In the genomic region with DNA sequence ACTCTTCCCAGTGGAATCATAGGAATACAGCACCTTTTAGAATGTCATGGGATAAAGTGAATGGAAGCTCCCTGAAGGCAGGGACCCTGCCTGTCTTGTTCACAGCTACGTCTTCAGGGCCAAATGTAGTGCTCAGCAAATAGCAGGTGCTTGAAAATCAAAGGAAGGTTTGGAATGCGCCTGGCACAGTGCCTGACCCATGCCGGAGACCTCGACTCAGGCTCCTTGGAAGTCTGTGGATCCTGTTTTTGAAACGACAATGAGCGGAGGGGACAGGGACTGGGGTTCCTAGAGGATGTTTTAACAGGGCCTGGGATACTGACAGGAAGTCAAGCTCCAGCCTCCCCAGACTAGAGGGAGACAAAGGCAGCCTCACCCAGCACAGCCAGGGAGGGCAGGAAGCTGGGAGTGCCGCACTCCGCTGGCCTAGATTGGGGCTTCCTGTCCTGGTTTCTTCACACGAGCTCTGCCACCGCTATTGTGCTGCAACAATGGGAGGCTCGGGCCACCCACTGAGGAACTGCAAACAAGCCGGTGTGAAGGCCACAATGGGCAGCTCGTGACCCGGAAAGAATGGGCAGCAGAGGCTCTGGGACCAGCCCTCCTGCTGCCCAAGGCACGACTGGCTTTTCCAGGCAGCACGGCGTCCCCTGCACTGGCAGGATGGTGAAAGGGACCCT, we compare ENCODE assay signal across 9 cellular contexts.
A peak's percentile ranks its signal among the peaks of the same experiment; 100 is the strongest.
DNase-seq lines count a peak whose midpoint lies in the region; ATAC-seq lines count a peak whose summit lies in the region.
"Had no signal": no experiment of that assay in that cellular context is flagged by ENCODE, and none has a peak within 500 bp of the region (broad histone marks: within the 10 kb centered on the region; RNA-seq: fewer than 3 reads in every experiment).

No MANE protein-coding gene starts in this region.

- H3K4me3 Mint-ChIP-seq in CD4-positive, alpha-beta memory T cell, result peak overlapping the region; percentile 65 to 85 (median 75)

- peaks cover 0 to 6% (median 0%) of the 10 kb centered on the region in 8 donors for H3K9me3 Mint-ChIP-seq in CD4-positive, alpha-beta memory T cell
- H3K9me3 Mint-ChIP-seq: activated naive CD4-positive, alpha-beta T cell treated with anti-CD3 and anti-CD28 coated beads, Interleukin-2, amount 50 U/mL, for 24 hours had no signal

- POLR2A ChIA-PET in CD4-positive, alpha-beta memory T cell (lab: Charles Lee; ENCODE audit: partially characterized antibody), result interaction anchor here (0.6 to 5.3 kb wide), 16 partner anchors 9 to 114 kb away, joined by 3 to 48 read pairs (median 7); partner anchors contain the start of gene PREX1

- peak overlapping the region; percentile 84 to 95 (median 89) for H3K27ac Mint-ChIP-seq in CD4-positive, alpha-beta memory T cell

- peaks cover 8% of the 10 kb centered on the region for H3K36me3 ChIP-seq in CD4-positive, alpha-beta memory T cell (ENCODE audit: insufficient read depth, low read length)

- peaks cover 45 to 47% of the 10 kb centered on the region in 2 donors for H3K36me3 Mint-ChIP-seq in CD4-positive, alpha-beta memory T cell

- intact Hi-C loops in CD4-positive, alpha-beta memory T cell (cut with micrococcal nuclease), result no loop called here

- H3K27ac ChIP-seq in CD4-positive, alpha-beta memory T cell (ENCODE audit: low read depth, low read length), result peak overlapping the region; percentile 55

- ATAC-seq in stimulated activated naive CD8-positive, alpha-beta T cell treated with anti-CD3 and anti-CD28 coated beads, Interleukin-15, Interleukin-2, amounts not matched to agents 100 U/mL and 50 U/mL, for 24 hours, result peak; percentile 45
- ATAC-seq in HG03460 (IDR thresholded peaks at IDR 0.05; ENCODE audit: unreplicated experiment), result no peak

- peaks cover 76% of the 10 kb centered on the region for H3K4me1 ChIP-seq in CD4-positive, alpha-beta memory T cell (ENCODE audit: insufficient read depth, low read length)

- H3K27me3 ChIP-seq in CD4-positive, alpha-beta memory T cell (ENCODE audit: insufficient read depth, low read length), result no peaks in the 10 kb centered on the region

- CTCF ChIA-PET in CD4-positive, alpha-beta memory T cell (lab: Charles Lee; ENCODE audit: partially characterized antibody), result interaction anchor here (0.8 to 2.1 kb wide), 9 partner anchors 9 to 159 kb away, joined by 3 to 8 read pairs (median 4); partner anchors contain the start of gene PREX1

- no peaks in the 10 kb centered on the region for H3K9me3 ChIP-seq in CD4-positive, alpha-beta memory T cell (ENCODE audit: control insufficient read depth in 1 of 2, low read length in 2 of 2)

- H3K4me1 Mint-ChIP-seq in CD4-positive, alpha-beta memory T cell, result peaks cover 53 to 89% (median 76%) of the 10 kb centered on the region in 4 donors

- H3K27me3 Mint-ChIP-seq in CD4-positive, alpha-beta memory T cell, result no peaks in the 10 kb centered on the region
- H3K27me3 Mint-ChIP-seq: activated naive CD4-positive, alpha-beta T cell treated with anti-CD3 and anti-CD28 coated beads, Interleukin-2, amount 50 U/mL, for 24 hours had no signal

- peak; percentile 53 to 73 (median 58) for DNase-seq in CD4-positive, alpha-beta memory T cell
- DNase-seq in NCI-H2227 (lab: John Stamatoyannopoulos, UW; ENCODE audit: unreplicated experiment), result peak; percentile 28
- DNase-seq in activated gamma-delta T cell treated with anti-CD3 and anti-CD28 coated beads, Interleukin-2, amount 50 U/mL, for 16 hours (ENCODE audit: low read depth), result peak; percentile 38
- DNase-seq in iPS DF 19.7 (ENCODE audit: low read depth, low spot score), result peak; percentile 82
- DNase-seq in stimulated activated naive CD8-positive, alpha-beta T cell treated with anti-CD3 and anti-CD28 coated beads, Interleukin-15, Interleukin-2, amounts not matched to agents 100 U/mL and 50 U/mL, for 24 hours, result no peak
- DNase-seq in islet precursor cell, result no peak
- DNase-seq in HCEC 1CT, result no peak

- H3K4me3 ChIP-seq in CD4-positive, alpha-beta memory T cell (ENCODE audit: low read length in 2 of 2), result peak overlapping the region; percentile 39

Comparison
In these comparisons a context has a peak if more than half of its experiments do, and no peak if none do; other contexts are left out.
1. DNase-seq: peak in CD4-positive, alpha-beta memory T cell (5 of 5), NCI-H2227 (single experiment), activated gamma-delta T cell treated with anti-CD3 and anti-CD28 coated beads, Interleukin-2, amount 50 U/mL, for 16 hours (single experiment) and iPS DF 19.7 (single experiment); none in stimulated activated naive CD8-positive, alpha-beta T cell treated with anti-CD3 and anti-CD28 coated beads, Interleukin-15, Interleukin-2, amounts not matched to agents 100 U/mL and 50 U/mL, for 24 hours (single experiment), islet precursor cell (single experiment) and HCEC 1CT (single experiment).